In the genomic region with DNA sequence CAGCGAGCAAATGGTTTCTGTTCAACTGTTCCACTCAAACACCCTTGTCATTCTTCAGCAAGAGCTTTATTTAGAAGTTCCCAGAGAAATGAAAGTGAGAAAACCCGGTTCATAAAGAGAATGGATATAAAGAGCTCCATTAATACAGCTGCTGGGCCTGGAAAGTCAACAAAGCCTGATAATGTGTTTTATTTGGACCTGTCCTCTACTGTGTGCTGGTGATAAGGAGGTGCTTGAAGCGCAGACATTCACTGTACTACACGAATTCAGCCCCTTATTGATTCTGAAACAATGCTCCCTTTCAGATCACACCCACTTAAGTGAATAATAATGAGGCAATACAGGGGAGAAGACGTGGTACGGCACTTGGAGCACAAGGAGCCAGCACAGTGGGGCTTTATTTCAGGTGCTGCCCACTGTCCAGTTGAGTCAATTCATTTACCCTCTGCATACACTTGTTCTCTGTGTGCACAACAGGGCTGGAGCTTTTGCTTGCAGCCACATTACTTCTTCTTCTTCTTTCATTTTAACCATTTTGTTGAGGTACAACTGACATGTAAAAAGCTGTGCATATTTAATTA, we compare ENCODE assay signal across 25 cellular contexts.
DNase-seq lines count a peak whose midpoint lies in the region; ATAC-seq and TF ChIP-seq lines count a peak whose summit lies in the region.
"Had no signal": no experiment of that assay in that cellular context is flagged by ENCODE, and none has a peak within 500 bp of the region (broad histone marks: within the 10 kb centered on the region; RNA-seq: fewer than 3 reads in every experiment).

No MANE protein-coding gene starts in this region.

- no peaks in the 10 kb centered on the region for H3K4me1 Mint-ChIP-seq in activated CD4-positive, alpha-beta memory T cell treated with anti-CD3 and anti-CD28 coated beads, Interleukin-2, amount 10 ng/mL, durations not matched to agents 7 days and 5 days
- H3K4me1 Mint-ChIP-seq: stimulated activated effector memory CD8-positive, alpha-beta T cell treated with anti-CD3 and anti-CD28 coated beads, Interleukin-12 subunit alpha, Interleukin-12 subunit beta, amount 100 ng/mL, for 72 hours had no signal

- CTCF ChIA-PET in activated CD4-positive, alpha-beta memory T cell treated with anti-CD3 and anti-CD28 coated beads, Interleukin-2, amount 10 ng/mL, durations not matched to agents 7 days and 5 days (lab: Charles Lee), result no interaction called here

- H3K27me3 Mint-ChIP-seq in activated CD4-positive, alpha-beta memory T cell treated with anti-CD3 and anti-CD28 coated beads, Interleukin-2, amount 10 ng/mL, durations not matched to agents 7 days and 5 days, result no peaks in the 10 kb centered on the region

- H3K27ac ChIP-seq in right atrium auricular region, result peak overlapping the region in 1 of 2 donors; percentile 17
- no peak overlapping the region for H3K27ac ChIP-seq in OCI-LY3 (ENCODE audit: low read length)
- H3K27ac ChIP-seq in left lung, result no peak overlapping the region
- no peak overlapping the region for H3K27ac ChIP-seq in aorta (ENCODE audit: low read depth in 1 of 2, low read length in 2 of 2)
- H3K27ac ChIP-seq: BLaER1 treated with 17β-estradiol and CSF1 and Interleukin-3, amounts not matched to agents 10 nM and 100 nM; breast epithelium; heart right ventricle; HL-60; sigmoid colon; thoracic aorta had no signal

- H3K36me3 Mint-ChIP-seq in activated CD4-positive, alpha-beta memory T cell treated with anti-CD3 and anti-CD28 coated beads, Interleukin-2, amount 10 ng/mL, durations not matched to agents 7 days and 5 days (ENCODE audit: low read depth), result no peaks in the 10 kb centered on the region
- H3K36me3 Mint-ChIP-seq: stimulated activated effector memory CD8-positive, alpha-beta T cell treated with anti-CD3 and anti-CD28 coated beads, Interleukin-12 subunit alpha, Interleukin-12 subunit beta, amount 100 ng/mL, for 72 hours had no signal

- peak overlapping the region; percentile 87 for H2AFZ ChIP-seq in OCI-LY3 (ENCODE audit: low read depth, low read length)

- H3K9me3 ChIP-seq in right atrium auricular region (no peaks in the 10 kb centered on the region), OCI-LY3 (ENCODE audit: insufficient read depth, low read length) (no peaks in the 10 kb centered on the region), left lung (no peaks in the 10 kb centered on the region), aorta (ENCODE audit: control insufficient read depth, low read length) (no peaks in the 10 kb centered on the region)
- H3K9me3 ChIP-seq: breast epithelium, heart right ventricle, sigmoid colon, thoracic aorta had no signal

- no peaks in the 10 kb centered on the region for H3K9me3 Mint-ChIP-seq in activated CD4-positive, alpha-beta memory T cell treated with anti-CD3 and anti-CD28 coated beads, Interleukin-2, amount 10 ng/mL, durations not matched to agents 7 days and 5 days

- no peaks in the 10 kb centered on the region for H3K27me3 ChIP-seq in right atrium auricular region
- H3K27me3 ChIP-seq in OCI-LY3 (ENCODE audit: low read depth, low read length), result no peaks in the 10 kb centered on the region
- H3K27me3 ChIP-seq in left lung, result no peaks in the 10 kb centered on the region
- H3K27me3 ChIP-seq in aorta (ENCODE audit: control insufficient read depth in 1 of 2, insufficient read depth in 2 of 2, low read length in 1 of 2), result no peaks in the 10 kb centered on the region
- H3K27me3 ChIP-seq: BLaER1 treated with 17β-estradiol and CSF1 and Interleukin-3, amounts not matched to agents 10 nM and 100 nM; breast epithelium; sigmoid colon had no signal

- no peaks in the 10 kb centered on the region for H4K20me1 ChIP-seq in OCI-LY3 (ENCODE audit: insufficient read depth, low read length)
- H4K20me1 ChIP-seq: BLaER1 treated with 17β-estradiol and CSF1 and Interleukin-3, amounts not matched to agents 10 nM and 100 nM had no signal

- peak overlapping the region; percentile 72 for H3K4me2 ChIP-seq in OCI-LY3 (ENCODE audit: low read length)
- H3K4me2 ChIP-seq: BLaER1 treated with 17β-estradiol and CSF1 and Interleukin-3, amounts not matched to agents 10 nM and 100 nM had no signal

- no peak overlapping the region for H3K27ac Mint-ChIP-seq in activated CD4-positive, alpha-beta memory T cell treated with anti-CD3 and anti-CD28 coated beads, Interleukin-2, amount 10 ng/mL, durations not matched to agents 7 days and 5 days
- H3K27ac Mint-ChIP-seq: stimulated activated effector memory CD8-positive, alpha-beta T cell treated with anti-CD3 and anti-CD28 coated beads, Interleukin-12 subunit alpha, Interleukin-12 subunit beta, amount 100 ng/mL, for 72 hours had no signal

- H3K4me3 Mint-ChIP-seq in activated CD4-positive, alpha-beta memory T cell treated with anti-CD3 and anti-CD28 coated beads, Interleukin-2, amount 10 ng/mL, durations not matched to agents 7 days and 5 days, result no peak overlapping the region
- H3K4me3 Mint-ChIP-seq: stimulated activated effector memory CD8-positive, alpha-beta T cell treated with anti-CD3 and anti-CD28 coated beads, Interleukin-12 subunit alpha, Interleukin-12 subunit beta, amount 100 ng/mL, for 72 hours had no signal

- peak; percentile 80 for ATAC-seq in Right ventricle myocardium superior (ENCODE audit: poor library complexity)
- peak; percentile 60 for ATAC-seq in left lung
- ATAC-seq in aorta (ENCODE audit: low FRiP score), result peak; percentile 15
- ATAC-seq: stimulated activated effector memory CD8-positive, alpha-beta T cell treated with anti-CD3 and anti-CD28 coated beads, Interleukin-12 subunit alpha, Interleukin-12 subunit beta, amount 100 ng/mL, for 72 hours had no signal

- DNase-seq in Right ventricle myocardium superior (no peak), right atrium auricular region (ENCODE audit: low spot score) (no peak), left lung (no peak), aorta (no peak), NCI-H2196 treated with DMSO at 0.1 percent for 48 hours (lab: John Stamatoyannopoulos, UW; ENCODE audit: unreplicated experiment) (no peak)
- no peak for DNase-seq in activated CD4-positive, alpha-beta T cell treated with anti-CD3 and anti-CD28 coated beads, Interleukin-2, amount 50 U/mL, for 48 hours
- no peak for DNase-seq in activated CD4-positive, alpha-beta memory T cell treated with anti-CD3 and anti-CD28 coated beads, Interleukin-2, amount 10 ng/mL, durations not matched to agents 7 days and 5 days
- DNase-seq: activated CD4-positive, alpha-beta T cell treated with anti-CD3 and anti-CD28 coated beads for 48 hours; activated effector memory CD4-positive, alpha-beta T cell treated with anti-CD3 and anti-CD28 coated beads, Interleukin-2, amount 50 U/mL, for 16 hours; cortex of kidney; GF-D8; heart right ventricle; IMR-90; NCI-H187 treated with DMSO at 0.1 percent for 48 hours; NCI-H524; SHP77; sigmoid colon; T-helper 1 cell had no signal

- H3K4me1 ChIP-seq in right atrium auricular region (no peaks in the 10 kb centered on the region), OCI-LY3 (ENCODE audit: low read length) (peaks cover 29% of the 10 kb centered on the region), left lung (no peaks in the 10 kb centered on the region), aorta (ENCODE audit: control insufficient read depth in 1 of 2, insufficient read depth in 2 of 2, low read length in 2 of 2) (peaks cover 0 to 7% of the 10 kb centered on the region in 2 donors)
- H3K4me1 ChIP-seq: breast epithelium had no signal

- POLR2A ChIA-PET in activated CD4-positive, alpha-beta memory T cell treated with anti-CD3 and anti-CD28 coated beads, Interleukin-2, amount 10 ng/mL, durations not matched to agents 7 days and 5 days (lab: Charles Lee), result no interaction called here

- TF ChIP-seq CTCF in right atrium auricular region (IDR thresholded peaks at IDR 0.05) (no peak), OCI-LY3 (IDR thresholded peaks at IDR 0.05; ENCODE audit: low read depth, low read length) (no peak), left lung (IDR thresholded peaks at IDR 0.05) (no peak)

- no peaks in the 10 kb centered on the region for H3K79me2 ChIP-seq in OCI-LY3 (ENCODE audit: low read length)

- peak overlapping the region; percentile 28 for H3K9ac ChIP-seq in OCI-LY3 (ENCODE audit: low read length)
- H3K9ac ChIP-seq: BLaER1 treated with 17β-estradiol and CSF1 and Interleukin-3, amounts not matched to agents 10 nM and 100 nM had no signal

- H3K4me3 ChIP-seq in right atrium auricular region (no peak overlapping the region), OCI-LY3 (ENCODE audit: low read length) (peak overlapping the region; percentile 52), left lung (no peak overlapping the region), aorta (ENCODE audit: low read length in 2 of 2) (no peak overlapping the region)
- H3K4me3 ChIP-seq: BLaER1 treated with 17β-estradiol and CSF1 and Interleukin-3, amounts not matched to agents 10 nM and 100 nM; breast epithelium; heart right ventricle; lung; sigmoid colon; thoracic aorta had no signal

- intact Hi-C loops in Right ventricle myocardium superior (cut with DNase I), result no loop called here
- intact Hi-C loops in left lung (cut with DNase I), result no loop called here
- intact Hi-C loops in aorta (cut with DNase I), result no loop called here

- WGBS in aorta, 2 donors, result 28 to 30% methylated on average over 6 of the region's 6 CpGs

- H3K36me3 ChIP-seq in right atrium auricular region (no peaks in the 10 kb centered on the region), OCI-LY3 (replicated peaks; ENCODE audit: low read depth, low read length) (no peaks in the 10 kb centered on the region), left lung (no peaks in the 10 kb centered on the region), aorta (ENCODE audit: control insufficient read depth in 1 of 2, insufficient read depth in 2 of 2, low read length in 1 of 2) (no peaks in the 10 kb centered on the region)
- H3K36me3 ChIP-seq: BLaER1 treated with 17β-estradiol and CSF1 and Interleukin-3, amounts not matched to agents 10 nM and 100 nM; breast epithelium; heart right ventricle; sigmoid colon; thoracic aorta had no signal

Comparison
In these comparisons a context has a peak if more than half of its experiments do, and no peak if none do; other contexts are left out.
1. ATAC-seq: peak in every context shown above with its lines; median percentile 80 in Right ventricle myocardium superior; 60 in left lung; 15 in aorta.